8 cellular contexts compared by ENCODE assay signal in genomic region chr1:234543442-234544093, GRCh38.
DNase-seq lines count a peak whose midpoint lies in the region; ATAC-seq, FAIRE-seq and TF ChIP-seq lines count a peak whose summit lies in the region.

No MANE protein-coding gene starts in this region.

- ATAC-seq in CD4-positive, CD25-positive, alpha-beta regulatory T cell (ENCODE audit: low read depth in 2 of 2), result peak in 1 of 2 donors; percentile 10
- ATAC-seq in foreskin keratinocyte, result no peak
- no peak for ATAC-seq in HG02852 (IDR thresholded peaks at IDR 0.05; ENCODE audit: unreplicated experiment)

- no peaks in the 10 kb centered on the region for H3K27me3 ChIP-seq in CD4-positive, CD25-positive, alpha-beta regulatory T cell (ENCODE audit: control insufficient read depth, insufficient read depth, low read length)
- no peaks in the 10 kb centered on the region for H3K27me3 ChIP-seq in foreskin keratinocyte
- H3K27me3 ChIP-seq in parathyroid adenoma (ENCODE audit: control insufficient read depth, insufficient read depth, low read length), result no peaks in the 10 kb centered on the region
- no peaks in the 10 kb centered on the region for H3K27me3 ChIP-seq in MM.1S (replicated peaks; ENCODE audit: insufficient read depth, low read length)

- peaks cover 7% of the 10 kb centered on the region for H3K27me3 Mint-ChIP-seq in CD4-positive, CD25-positive, alpha-beta regulatory T cell

- no peak for FAIRE-seq in frontal cortex (lab: Jason Lieb, UNC)
- FAIRE-seq in HTR-8/SVneo (lab: Jason Lieb, UNC), result no peak

- no peaks in the 10 kb centered on the region for H3K9me2 ChIP-seq in MM.1S (replicated peaks; ENCODE audit: insufficient read depth, low read length)

- no peaks in the 10 kb centered on the region for H3K36me3 Mint-ChIP-seq in CD4-positive, CD25-positive, alpha-beta regulatory T cell

- H3K27ac Mint-ChIP-seq in CD4-positive, CD25-positive, alpha-beta regulatory T cell, result peak overlapping the region; percentile 17 to 82 (median 57)

- no peaks in the 10 kb centered on the region for H3K9me3 ChIP-seq in CD4-positive, CD25-positive, alpha-beta regulatory T cell (ENCODE audit: control insufficient read depth in 2 of 2, low read length in 2 of 2)
- H3K9me3 ChIP-seq in SK-N-MC (ENCODE audit: low read depth, low read length) (no peaks in the 10 kb centered on the region), parathyroid adenoma (ENCODE audit: control insufficient read depth, low read length) (no peaks in the 10 kb centered on the region), MM.1S (replicated peaks; ENCODE audit: insufficient read depth, low read length) (no peaks in the 10 kb centered on the region)

- no peaks in the 10 kb centered on the region for H3F3A ChIP-seq in MM.1S (ENCODE audit: insufficient read depth, low read length)

- H3K79me2 ChIP-seq in parathyroid adenoma, result no peaks in the 10 kb centered on the region
- no peaks in the 10 kb centered on the region for H3K79me2 ChIP-seq in MM.1S (ENCODE audit: low read length)

- H3K9me3 Mint-ChIP-seq in CD4-positive, CD25-positive, alpha-beta regulatory T cell, result no peaks in the 10 kb centered on the region

- peak overlapping the region in 1 of 4 donors; percentile 44 for H3K4me3 Mint-ChIP-seq in CD4-positive, CD25-positive, alpha-beta regulatory T cell

- H3K4me2 ChIP-seq in parathyroid adenoma (ENCODE audit: low read length) (peak overlapping the region; percentile 29), MM.1S (ENCODE audit: low read depth, low read length) (no peak overlapping the region)

- H3K9ac ChIP-seq in SK-N-MC (ENCODE audit: insufficient read length) (peak overlapping the region; percentile 19), parathyroid adenoma (no peak overlapping the region), MM.1S (ENCODE audit: low read length) (no peak overlapping the region)

- no peak for DNase-seq in CD4-positive, CD25-positive, alpha-beta regulatory T cell
- DNase-seq in SK-N-MC (ENCODE audit: low read depth, low spot score) (no peak), foreskin keratinocyte (no peak), MM.1S (no peak), frontal cortex (ENCODE audit: low spot score in 2 of 2) (no peak), HTR-8/SVneo (ENCODE audit: insufficient read length, low spot score) (no peak)

- no peaks in the 10 kb centered on the region for H3K36me3 ChIP-seq in CD4-positive, CD25-positive, alpha-beta regulatory T cell (ENCODE audit: control insufficient read depth, insufficient read depth, low read length)
- H3K36me3 ChIP-seq in SK-N-MC (ENCODE audit: insufficient read depth, low read length) (no peaks in the 10 kb centered on the region), parathyroid adenoma (ENCODE audit: control insufficient read depth, insufficient read depth, low read length) (no peaks in the 10 kb centered on the region), MM.1S (replicated peaks; ENCODE audit: insufficient read depth, low read length) (no peaks in the 10 kb centered on the region)

- H3K27ac ChIP-seq in CD4-positive, CD25-positive, alpha-beta regulatory T cell (ENCODE audit: insufficient read depth, low read length, poor library complexity, severe bottlenecking), result no peak overlapping the region
- peak overlapping the region; percentile 70 for H3K27ac ChIP-seq in SK-N-MC
- peak overlapping the region; percentile 79 for H3K27ac ChIP-seq in foreskin keratinocyte
- H3K27ac ChIP-seq in parathyroid adenoma, result peak overlapping the region; percentile 60
- H3K27ac ChIP-seq in MM.1S (ENCODE audit: low read length), result no peak overlapping the region

- no peak for TF ChIP-seq CTCF in foreskin keratinocyte (conservative IDR thresholded peaks at IDR 0.05)
- TF ChIP-seq CTCF in parathyroid adenoma (IDR thresholded peaks at IDR 0.05), result no peak
- TF ChIP-seq CTCF in MM.1S (IDR thresholded peaks at IDR 0.05; ENCODE audit: low read length), result no peak

- no peak overlapping the region for H3K4me3 ChIP-seq in CD4-positive, CD25-positive, alpha-beta regulatory T cell (ENCODE audit: low read depth, low read length)
- H3K4me3 ChIP-seq in SK-N-MC (peak overlapping the region; percentile 48), parathyroid adenoma (ENCODE audit: low read depth, low read length) (no peak overlapping the region), MM.1S (ENCODE audit: low read length) (no peak overlapping the region)

- no peaks in the 10 kb centered on the region for H4K20me1 ChIP-seq in MM.1S (ENCODE audit: insufficient read depth, low read length)

- H2AFZ ChIP-seq in parathyroid adenoma (no peak overlapping the region), MM.1S (ENCODE audit: low read length) (no peak overlapping the region)

- peaks cover 0 to 21% (median 6%) of the 10 kb centered on the region in 4 donors for H3K4me1 Mint-ChIP-seq in CD4-positive, CD25-positive, alpha-beta regulatory T cell

- H3K4me1 ChIP-seq in CD4-positive, CD25-positive, alpha-beta regulatory T cell (ENCODE audit: control insufficient read depth, insufficient read depth, low read length, poor library complexity, severe bottlenecking), result peaks cover 8% of the 10 kb centered on the region
- peaks cover 25% of the 10 kb centered on the region for H3K4me1 ChIP-seq in foreskin keratinocyte
- peaks cover 3% of the 10 kb centered on the region for H3K4me1 ChIP-seq in parathyroid adenoma
- no peaks in the 10 kb centered on the region for H3K4me1 ChIP-seq in MM.1S (ENCODE audit: low read length)

Comparison
In these comparisons a context has a peak if more than half of its experiments do, and no peak if none do; other contexts are left out.
1. H3K27ac ChIP-seq: peak in SK-N-MC (single experiment), foreskin keratinocyte (single experiment) and parathyroid adenoma (single experiment); none in CD4-positive, CD25-positive, alpha-beta regulatory T cell (single experiment) and MM.1S (single experiment).